ENCODE assay signal across 9 cellular contexts in genomic region chr10:3935933-3936359, GRCh38.
DNase-seq lines count a peak whose midpoint lies in the region; ATAC-seq, FAIRE-seq and TF ChIP-seq lines count a peak whose summit lies in the region.
"Had no signal": no experiment of that assay in that cellular context is flagged by ENCODE, and none has a peak within 500 bp of the region (broad histone marks: within the 10 kb centered on the region; RNA-seq: fewer than 3 reads in every experiment).

No MANE protein-coding gene starts in this region.

- H3K4me3 ChIP-seq in liver (ENCODE audit: low read depth in 1 of 3, low read length in 3 of 3) (peak overlapping the region in 2 of 3 donors; percentile 44 to 50), HepG2 (replicated peaks in 1 of 3; ENCODE audit: insufficient read depth in 1 of 3, low read depth in 2 of 3, low read length in 3 of 3) (no peak overlapping the region), breast epithelium (peak overlapping the region in 2 of 3 donors; percentile 7 to 57), lower lobe of right lung (no peak overlapping the region), aorta (ENCODE audit: low read length in 2 of 2) (no peak overlapping the region)
- H3K4me3 ChIP-seq: SK-N-MC had no signal

- FAIRE-seq in HepG2 (lab: Jason Lieb, UNC): no peak

- TF ChIP-seq POLR2A in HepG2 (IDR thresholded peaks at IDR 0.05; ENCODE audit: insufficient read depth in 1 of 2, low read depth in 2 of 2, low read length in 2 of 2): no peak
- no peak for TF ChIP-seq POLR2A in breast epithelium (IDR thresholded peaks at IDR 0.05)

- H3K27ac ChIP-seq in liver (ENCODE audit: low read depth in 1 of 2, low read length in 2 of 2) (peak overlapping the region; percentile 78 to 96), HepG2 (ENCODE audit: extremely low read length, insufficient read depth, low read length) (no peak overlapping the region), breast epithelium (peak overlapping the region; percentile 78 to 88), lower lobe of right lung (peak overlapping the region; percentile 59), aorta (ENCODE audit: low read depth in 1 of 2, low read length in 2 of 2) (no peak overlapping the region)
- H3K27ac ChIP-seq: SK-N-MC had no signal

- TF ChIP-seq CTCF in liver (IDR thresholded peaks at IDR 0.05; ENCODE audit: low read depth, low read length, missing input control) (no peak), HepG2 (CRISPR knock-in tag; IDR thresholded peaks at IDR 0.05) (no peak), breast epithelium (IDR thresholded peaks at IDR 0.05) (no peak), lower lobe of right lung (IDR thresholded peaks at IDR 0.05) (no peak), GM10266 (IDR thresholded peaks at IDR 0.05; ENCODE audit: control insufficient read depth, insufficient read depth, low read depth, missing control alignments) (no peak)

- 19% methylated on average over 9 of the region's 9 CpGs for WGBS in liver
- WGBS in HepG2 (ENCODE audit: low lambda C conversion rate): 37% methylated on average over 9 of the region's 9 CpGs
- 3 to 4% methylated on average over 9 of the region's 9 CpGs for WGBS in aorta, 2 donors

- TF ChIP-seq RAD21 in liver (IDR thresholded peaks at IDR 0.05) (peak; percentile 56 to 62), HepG2 (CRISPR knock-in tag; IDR thresholded peaks at IDR 0.05) (no peak)

- DNase-seq in HepG2 (ENCODE audit: low spot score): no peak
- DNase-seq in breast epithelium (ENCODE audit: low spot score in 2 of 2): no peak
- no peak for DNase-seq in lower lobe of right lung
- DNase-seq in aorta: peak in 1 of 2 donors; percentile 64
- no peak for DNase-seq in NCI-H1417 treated with DMSO at 0.1 percent for 48 hours (lab: John Stamatoyannopoulos, UW)
- no peak for DNase-seq in GM10266 (ENCODE audit: extremely low spot score)

- H3K4me2 ChIP-seq in HepG2 (ENCODE audit: low read depth, low read length): no peak overlapping the region

- no peaks in the 10 kb centered on the region for H3K79me2 ChIP-seq in HepG2 (ENCODE audit: insufficient read depth, low read length)

- intact Hi-C loops in HepG2 (cut with micrococcal nuclease; ENCODE audit: unreplicated experiment): no loop called here
- intact Hi-C loops in breast epithelium (cut with DNase I; ENCODE audit: low total_unique reads): no loop called here
- intact Hi-C loops in lower lobe of right lung (cut with DNase I): no loop called here
- intact Hi-C loops in aorta (cut with DNase I): loop anchor here (5.0 to 10.0 kb wide), 7 partner anchors 84 to 704 kb away; partner anchors contain the start of gene KLF6 (in 1 of the 2)

- H3K9me3 ChIP-seq in liver (ENCODE audit: control insufficient read depth in 4 of 4, low read length in 3 of 4) (no peaks in the 10 kb centered on the region), HepG2 (ENCODE audit: low read length) (no peaks in the 10 kb centered on the region), breast epithelium (no peaks in the 10 kb centered on the region), lower lobe of right lung (no peaks in the 10 kb centered on the region), aorta (ENCODE audit: control insufficient read depth, low read length) (no peaks in the 10 kb centered on the region)

- H3K27me3 ChIP-seq in liver (ENCODE audit: control insufficient read depth in 4 of 4, insufficient read depth in 4 of 4, low read length in 3 of 4): no peaks in the 10 kb centered on the region
- peaks cover 4 to 43% of the 10 kb centered on the region in 2 experiments; a peak in 2 of 5 replicates for H3K27me3 ChIP-seq in HepG2 (ENCODE audit: control insufficient read depth in 1 of 2, insufficient read depth in 2 of 2, low read length in 2 of 2)
- no peaks in the 10 kb centered on the region for H3K27me3 ChIP-seq in breast epithelium
- H3K27me3 ChIP-seq in lower lobe of right lung (ENCODE audit: low read depth): no peaks in the 10 kb centered on the region
- no peaks in the 10 kb centered on the region for H3K27me3 ChIP-seq in aorta (ENCODE audit: control insufficient read depth in 1 of 2, insufficient read depth in 2 of 2, low read length in 1 of 2)

- CTCF ChIA-PET in HepG2 (lab: Yijun Ruan, JAX; ENCODE audit: low intra/inter-chr PET ratio, low total read pairs): no interaction called here

- no peaks in the 10 kb centered on the region for H3K36me3 ChIP-seq in liver (ENCODE audit: control insufficient read depth in 4 of 4, insufficient read depth in 3 of 4, low read depth in 1 of 4, low read length in 3 of 4)
- H3K36me3 ChIP-seq in HepG2 (replicated peaks in 1 of 2; ENCODE audit: control insufficient read depth in 1 of 2, insufficient read depth in 2 of 2, low read length in 2 of 2): no peaks in the 10 kb centered on the region
- H3K36me3 ChIP-seq in breast epithelium: no peaks in the 10 kb centered on the region
- H3K36me3 ChIP-seq in lower lobe of right lung: no peaks in the 10 kb centered on the region
- H3K36me3 ChIP-seq in aorta (ENCODE audit: control insufficient read depth in 1 of 2, insufficient read depth in 2 of 2, low read length in 1 of 2): no peaks in the 10 kb centered on the region

- no peak overlapping the region for H2AFZ ChIP-seq in HepG2 (ENCODE audit: low read length)

- no TSS peak for BruUV-seq in HepG2 (replicated peaks; lab: Mats Ljungman, UMichigan)

- in situ Hi-C loops in HepG2 (cut with HindIII; ENCODE audit: extremely low pct_ligation_motif_present, low pct_unique_long_range_greater_than_20kb): no loop called here

- ATAC-seq in HepG2: no peak
- ATAC-seq in lower lobe of right lung: peak in 1 of 2 donors; percentile 34
- peak; percentile 58 for ATAC-seq in aorta (ENCODE audit: low FRiP score)
- no peak for ATAC-seq in HG03457 (IDR thresholded peaks at IDR 0.05; ENCODE audit: unreplicated experiment)

- TF ChIP-seq EP300 in HepG2 (IDR thresholded peaks at IDR 0.05; ENCODE audit: low read depth in 2 of 2, low read length in 2 of 2) (no peak), HepG2 (CRISPR knock-in tag; IDR thresholded peaks at IDR 0.05; ENCODE audit: borderline replicate concordance) (no peak)

- peaks cover 0 to 3% (median 0%) of the 10 kb centered on the region in 4 donors for H3K4me1 ChIP-seq in liver (ENCODE audit: control insufficient read depth in 4 of 4, insufficient read depth in 4 of 4, low read length in 3 of 4)
- H3K4me1 ChIP-seq in HepG2 (ENCODE audit: insufficient read depth, low read length): no peaks in the 10 kb centered on the region
- H3K4me1 ChIP-seq in breast epithelium: no peaks in the 10 kb centered on the region
- H3K4me1 ChIP-seq in lower lobe of right lung: peaks cover 9% of the 10 kb centered on the region
- peaks cover 2 to 11% of the 10 kb centered on the region in 2 donors for H3K4me1 ChIP-seq in aorta (ENCODE audit: control insufficient read depth in 1 of 2, insufficient read depth in 2 of 2, low read length in 2 of 2)

- H3K9ac ChIP-seq in liver (ENCODE audit: low read depth in 1 of 2, low read length in 2 of 2) (peak overlapping the region; percentile 36 to 95), HepG2 (ENCODE audit: insufficient read depth, low read depth, low read length) (no peak overlapping the region)

- no peaks in the 10 kb centered on the region for H4K20me1 ChIP-seq in HepG2 (ENCODE audit: insufficient read depth, low read length)

- POLR2A ChIA-PET in HepG2 (lab: Yijun Ruan, JAX): no interaction called here

TF ChIP-seq in liver, 16 proteins besides CTCF, POLR2A, EP300 and RAD21 (continues in another document):
- peak; percentile 85 for TF ChIP-seq FOXA1 (IDR thresholded peaks at IDR 0.05)
- TF ChIP-seq NR2F2 (IDR thresholded peaks at IDR 0.05): peak; percentile 27
- no peak for TF ChIP-seq HNF4G (IDR thresholded peaks at IDR 0.05)
- TF ChIP-seq YY1 (IDR thresholded peaks at IDR 0.05): peak; percentile 88
- no peak for TF ChIP-seq GABPA (IDR thresholded peaks at IDR 0.05 in 1 of 2, conservative IDR thresholded peaks at IDR 0.05 in 1 of 2)
- peak; percentile 47 for TF ChIP-seq ZBTB33 (IDR thresholded peaks at IDR 0.05)
- TF ChIP-seq RXRA (IDR thresholded peaks at IDR 0.05): peak; percentile 39 to 67
- TF ChIP-seq JUND (IDR thresholded peaks at IDR 0.05): peak in 1 of 2 donors; percentile 23

TF ChIP-seq in HepG2, 621 proteins besides CTCF, POLR2A, EP300 and RAD21:
- TF ChIP-seq NFE2L2 (IDR thresholded peaks at IDR 0.05; ENCODE audit: low read length) (no peak), SRF (IDR thresholded peaks at IDR 0.05; ENCODE audit: low read depth, low read length) (no peak), DRAP1 (CRISPR knock-in tag; IDR thresholded peaks at IDR 0.05) (no peak), ZFP82 (CRISPR knock-in tag; IDR thresholded peaks at IDR 0.05; ENCODE audit: borderline replicate concordance) (no peak), CEBPG (CRISPR knock-in tag; IDR thresholded peaks at IDR 0.05) (no peak), SAFB2 (CRISPR knock-in tag; IDR thresholded peaks at IDR 0.05; ENCODE audit: borderline replicate concordance, low read depth) (no peak), ZHX1 (CRISPR knock-in tag; IDR thresholded peaks at IDR 0.05; ENCODE audit: low read depth) (no peak)

Comparison
In these comparisons a context has a peak if more than half of its experiments do, and no peak if none do; other contexts are left out.
1. H3K27ac ChIP-seq: peak in liver (2 of 2), breast epithelium (2 of 2) and lower lobe of right lung (single experiment); none in HepG2 (single experiment) and aorta (0 of 2).
2. H3K4me3 ChIP-seq: peak in liver (2 of 3) and breast epithelium (2 of 3); none in HepG2 (0 of 3), lower lobe of right lung (single experiment) and aorta (0 of 2).
3. intact Hi-C loops: an anchor here in aorta (5.0 to 10.0 kb wide); none called in HepG2, breast epithelium and lower lobe of right lung.